ENCODE assay signal across 25 cellular contexts in genomic region chr6:105384004-105384403, GRCh38. TPM values are rescaled to one million over a fixed set of nuclear protein-coding genes. Genes with fewer than 3 reads are reported as not detected.
DNase-seq lines count a peak whose midpoint lies in the region; ATAC-seq, FAIRE-seq and TF ChIP-seq lines count a peak whose summit lies in the region.
"Had no signal": no experiment of that assay in that cellular context is flagged by ENCODE, and none has a peak within 500 bp of the region (broad histone marks: within the 10 kb centered on the region; RNA-seq: fewer than 3 reads in every experiment).

No MANE protein-coding gene starts in this region.

- FAIRE-seq in keratinocyte (lab: Jason Lieb, UNC), result peak; percentile 81
- FAIRE-seq: A549, astrocyte, GM18507 had no signal

- H3K9me3 Mint-ChIP-seq in stimulated activated naive CD8-positive, alpha-beta T cell treated with anti-CD3 and anti-CD28 coated beads, Interleukin-15, amount 100 ng/mL, for 72 hours, result no peaks in the 10 kb centered on the region
- H3K9me3 Mint-ChIP-seq: activated naive CD4-positive, alpha-beta T cell treated with anti-CD3 and anti-CD28 coated beads for 36 hours; endodermal cell; nephron progenitor cell had no signal

- dilution Hi-C loops in keratinocyte (cut with MboI; ENCODE audit: extremely low pct_ligation_motif_present, low sequenced_read_pairs), result no loop called here

- H3K9me3 ChIP-seq in RWPE2 (ENCODE audit: severe bottlenecking) (no peaks in the 10 kb centered on the region), keratinocyte (ENCODE audit: control insufficient read depth, low read depth, low read length) (no peaks in the 10 kb centered on the region)
- H3K9me3 ChIP-seq: A549 had no signal

- H3K4me3 ChIP-seq in RWPE2 (ENCODE audit: severe bottlenecking) (no peak overlapping the region), keratinocyte (ENCODE audit: control insufficient read depth in 2 of 3, extremely low read depth in 1 of 3, insufficient read depth in 2 of 3, low read depth in 1 of 3, low read length in 3 of 3) (no peak overlapping the region)
- H3K4me3 ChIP-seq: A549, skin epidermis had no signal

- no peak for DNase-seq in stimulated activated naive CD8-positive, alpha-beta T cell treated with anti-CD3 and anti-CD28 coated beads, Interleukin-15, Interleukin-2, amounts not matched to agents 100 U/mL and 50 U/mL, for 24 hours
- DNase-seq in stimulated activated naive CD8-positive, alpha-beta T cell treated with anti-CD3 and anti-CD28 coated beads, Interleukin-15, amount 100 ng/mL, for 72 hours, result no peak
- DNase-seq in RWPE2 (ENCODE audit: low spot score) (peak; percentile 81), keratinocyte (ENCODE audit: low read depth, low spot score) (no peak), GM19240 (ENCODE audit: insufficient read length, low spot score) (no peak), SIG-M5 treated with dmso at 0.1 percent for 504 hours (lab: John Stamatoyannopoulos, UW; ENCODE audit: unreplicated experiment) (no peak), AG20443 (ENCODE audit: low spot score) (no peak)
- DNase-seq: activated CD4-positive, alpha-beta T cell treated with anti-CD3 and anti-CD28 coated beads, Interleukin-2, amount 50 U/mL, for 1 hour; activated naive CD4-positive, alpha-beta T cell treated with anti-CD3 and anti-CD28 coated beads for 36 hours; activated T-cell treated with anti-CD3 and anti-CD28 coated beads for 4 hours; DMS79 treated with DMSO at 0.1 percent for 48 hours; endodermal cell; hypothalamus; nephron progenitor cell; stimulated activated CD4-positive, alpha-beta T cell treated with anti-CD3 and anti-CD28 coated beads, Interleukin-4, amount 100 ng/mL, for 1 hour; substantia nigra had no signal

- H3K9me1 ChIP-seq in keratinocyte (ENCODE audit: control insufficient read depth, extremely low read depth, insufficient read depth, low read length), result peaks cover 5% of the 10 kb centered on the region

- H2AFZ ChIP-seq in keratinocyte (ENCODE audit: control insufficient read depth, low read length), result no peak overlapping the region

- H3K4me1 Mint-ChIP-seq in stimulated activated naive CD8-positive, alpha-beta T cell treated with anti-CD3 and anti-CD28 coated beads, Interleukin-15, amount 100 ng/mL, for 72 hours, result peaks cover 46% of the 10 kb centered on the region

- peak; percentile 40 for ATAC-seq in stimulated activated naive CD8-positive, alpha-beta T cell treated with anti-CD3 and anti-CD28 coated beads, Interleukin-15, Interleukin-2, amounts not matched to agents 100 U/mL and 50 U/mL, for 24 hours
- ATAC-seq in stimulated activated naive CD8-positive, alpha-beta T cell treated with anti-CD3 and anti-CD28 coated beads, Interleukin-15, amount 100 ng/mL, for 72 hours, result no peak
- ATAC-seq in RWPE2 (ENCODE audit: low read depth) (peak; percentile 99), HG03097 (IDR thresholded peaks at IDR 0.05; ENCODE audit: low FRiP score, unreplicated experiment) (no peak)
- ATAC-seq: A549 had no signal

- H3K27me3 Mint-ChIP-seq in stimulated activated naive CD8-positive, alpha-beta T cell treated with anti-CD3 and anti-CD28 coated beads, Interleukin-15, amount 100 ng/mL, for 72 hours, result no peaks in the 10 kb centered on the region
- H3K27me3 Mint-ChIP-seq: progenitor cell of endocrine pancreas had no signal

- no peaks in the 10 kb centered on the region for H4K20me1 ChIP-seq in keratinocyte (ENCODE audit: control insufficient read depth, extremely low read depth, insufficient read depth, low read length)

- H3K27me3 ChIP-seq in RWPE2 (ENCODE audit: insufficient read depth, poor library complexity, severe bottlenecking) (no peaks in the 10 kb centered on the region), keratinocyte (ENCODE audit: control insufficient read depth, extremely low read depth, insufficient read depth, low read length) (no peaks in the 10 kb centered on the region)

- peak overlapping the region; percentile 47 for H3K27ac ChIP-seq in RWPE2 (ENCODE audit: poor library complexity, severe bottlenecking)
- H3K27ac ChIP-seq in keratinocyte (ENCODE audit: control insufficient read depth, insufficient read depth, low read length), result no peak overlapping the region
- H3K27ac ChIP-seq: A549, HL-60, KMS-11, skin epidermis had no signal

- peak overlapping the region; percentile 1 for H3K4me2 ChIP-seq in keratinocyte (ENCODE audit: control insufficient read depth, extremely low read depth, insufficient read depth, low read depth, low read length)
- H3K4me2 ChIP-seq: A549, KMS-11 had no signal

- no peak overlapping the region for H3K27ac Mint-ChIP-seq in stimulated activated naive CD8-positive, alpha-beta T cell treated with anti-CD3 and anti-CD28 coated beads, Interleukin-15, amount 100 ng/mL, for 72 hours
- H3K27ac Mint-ChIP-seq: activated naive CD4-positive, alpha-beta T cell treated with anti-CD3 and anti-CD28 coated beads for 36 hours; CD14-positive monocyte; endodermal cell; nephron progenitor cell; progenitor cell of endocrine pancreas had no signal

- H3K36me3 ChIP-seq in RWPE2 (ENCODE audit: low read depth) (peaks cover 34% of the 10 kb centered on the region), keratinocyte (ENCODE audit: control insufficient read depth in 2 of 2, extremely low read depth in 1 of 2, insufficient read depth in 2 of 2, low read length in 2 of 2) (peaks cover 0 to 11% of the 10 kb centered on the region in 2 experiments)

- TF ChIP-seq CTCF in RWPE2 (IDR thresholded peaks at IDR 0.05; ENCODE audit: poor library complexity, severe bottlenecking), result no peak
- TF ChIP-seq CTCF in keratinocyte (optimal IDR thresholded peaks at IDR 0.05 in 1 of 3, IDR thresholded peaks at IDR 0.05 in 1 of 3, conservative IDR thresholded peaks at IDR 0.05 in 1 of 3; ENCODE audit: extremely low read depth in 1 of 3, insufficient read depth in 2 of 3, low read length in 3 of 3), result no peak

- H3K4me1 ChIP-seq in RWPE2 (ENCODE audit: insufficient read depth, poor library complexity, severe bottlenecking) (peaks cover 33% of the 10 kb centered on the region), keratinocyte (ENCODE audit: control insufficient read depth, extremely low read depth, insufficient read depth, low read length) (peaks cover 24% of the 10 kb centered on the region)

- peaks cover 73% of the 10 kb centered on the region for H3K79me2 ChIP-seq in keratinocyte (ENCODE audit: control insufficient read depth, insufficient read depth, low read length)

- H3K4me3 Mint-ChIP-seq in stimulated activated naive CD8-positive, alpha-beta T cell treated with anti-CD3 and anti-CD28 coated beads, Interleukin-15, amount 100 ng/mL, for 72 hours, result no peak overlapping the region
- H3K4me3 Mint-ChIP-seq: activated naive CD4-positive, alpha-beta T cell treated with anti-CD3 and anti-CD28 coated beads for 36 hours; CD14-positive monocyte; endodermal cell; nephron progenitor cell had no signal

- H3K9ac ChIP-seq in keratinocyte (ENCODE audit: control insufficient read depth, extremely low read depth, insufficient read depth, low read length), result no peak overlapping the region
- H3K9ac ChIP-seq: KMS-11 had no signal

RNA-seq across cellular contexts. Expression of gene PREP, which starts 18.9 kb away (rescaled TPM):
- polyA plus RNA-seq in keratinocyte, result 34.5 to 75.6 TPM (median 48.3 TPM) in 3 replicates
- polyA plus RNA-seq in keratinocyte (2011; ENCODE audit: low read depth), result 21.3 TPM
- polyA plus RNA-seq in keratinocyte (2011; cell fraction: cytosol; rRNA removed), result 40.7 and 53.0 TPM in 2 replicates
- 68.8 and 78.5 TPM in 2 replicates for polyA plus RNA-seq in keratinocyte (2011; cell fraction: nucleus; rRNA removed)
- 48.0 and 64.3 TPM in 2 replicates for polyA plus RNA-seq in keratinocyte (2012; ENCODE audit: low replicate concordance)
- polyA minus RNA-seq in keratinocyte, result 40.6 to 78.5 TPM (median 44.3 TPM) in 3 replicates
- 25.9 TPM for polyA minus RNA-seq in keratinocyte (2011; cell fraction: cytosol; rRNA and poly(A)+ RNA removed)
- polyA minus RNA-seq in keratinocyte (2011; cell fraction: nucleus; rRNA and poly(A)+ RNA removed), result 37.9 and 87.7 TPM in 2 replicates

Comparison
In these comparisons a context has a peak if more than half of its experiments do, and no peak if none do; other contexts are left out.
1. ATAC-seq: peak in stimulated activated naive CD8-positive, alpha-beta T cell treated with anti-CD3 and anti-CD28 coated beads, Interleukin-15, Interleukin-2, amounts not matched to agents 100 U/mL and 50 U/mL, for 24 hours (single experiment) and RWPE2 (single experiment); none in stimulated activated naive CD8-positive, alpha-beta T cell treated with anti-CD3 and anti-CD28 coated beads, Interleukin-15, amount 100 ng/mL, for 72 hours (single experiment) and HG03097 (single experiment).